8 cellular contexts compared by ENCODE assay signal in genomic region chr6:27188885-27189418, GRCh38. TPM values are rescaled to one million over a fixed set of nuclear protein-coding genes. Genes with fewer than 3 reads are reported as not detected.
DNase-seq lines count a peak whose midpoint lies in the region; ATAC-seq, FAIRE-seq and TF ChIP-seq lines count a peak whose summit lies in the region.

No MANE protein-coding gene starts in this region.

- no peaks in the 10 kb centered on the region for H4K20me1 ChIP-seq in keratinocyte (ENCODE audit: control insufficient read depth, extremely low read depth, insufficient read depth, low read length)

- in situ Hi-C loops in ACHN (cut with HindIII; ENCODE audit: low pct_ligation_motif_present, low pct_unique_long_range_greater_than_20kb, low sequenced_read_pairs), result no loop called here

- no peaks in the 10 kb centered on the region for H3K27me3 ChIP-seq in keratinocyte (ENCODE audit: control insufficient read depth, extremely low read depth, insufficient read depth, low read length)

- H3K4me1 ChIP-seq in keratinocyte (ENCODE audit: control insufficient read depth, extremely low read depth, insufficient read depth, low read length), result no peaks in the 10 kb centered on the region

- H3K4me3 ChIP-seq in keratinocyte (ENCODE audit: control insufficient read depth in 2 of 3, extremely low read depth in 1 of 3, insufficient read depth in 2 of 3, low read depth in 1 of 3, low read length in 3 of 3), result peak overlapping the region; percentile 64 to 94 (median 81)

- H3K4me3 Mint-ChIP-seq in T-helper 17 cell (peak overlapping the region; percentile 97), chondrocyte (ENCODE audit: unreplicated experiment) (peak overlapping the region; percentile 78)

- peak overlapping the region; percentile 61 for H3K27ac ChIP-seq in keratinocyte (ENCODE audit: control insufficient read depth, insufficient read depth, low read length)

- DNase-seq in ACHN, result peak; percentile 82
- peak; percentile 22 to 37 for DNase-seq in NCI-H187 (lab: John Stamatoyannopoulos, UW)
- DNase-seq in T-helper 17 cell, result peak in 2 of 3 donors; percentile 11 to 20
- no peak for DNase-seq in chondrocyte (ENCODE audit: low spot score)
- no peak for DNase-seq in keratinocyte (ENCODE audit: low read depth, low spot score)
- DNase-seq in stimulated activated CD4-positive, alpha-beta T cell treated with anti-CD3 and anti-CD28 coated beads, Interleukin-1b, Interleukin-23, amount 100 ng/mL, for 48 hours, result peak; percentile 49

- H3K36me3 ChIP-seq in keratinocyte (ENCODE audit: control insufficient read depth in 2 of 2, extremely low read depth in 1 of 2, insufficient read depth in 2 of 2, low read length in 2 of 2), result no peaks in the 10 kb centered on the region

- TF ChIP-seq CTCF in chondrocyte (IDR thresholded peaks at IDR 0.05) (peak; percentile 94), keratinocyte (optimal IDR thresholded peaks at IDR 0.05 in 1 of 3, IDR thresholded peaks at IDR 0.05 in 1 of 3, conservative IDR thresholded peaks at IDR 0.05 in 1 of 3; ENCODE audit: extremely low read depth in 1 of 3, insufficient read depth in 2 of 3, low read length in 3 of 3) (peak; percentile 57 to 68 (median 59))

- H3K27ac Mint-ChIP-seq in T-helper 17 cell (peak overlapping the region; percentile 74), chondrocyte (ENCODE audit: unreplicated experiment) (peak overlapping the region; percentile 91)

- no peaks in the 10 kb centered on the region for H3K79me2 ChIP-seq in keratinocyte (ENCODE audit: control insufficient read depth, insufficient read depth, low read length)

- FAIRE-seq in keratinocyte (lab: Jason Lieb, UNC), result peak; percentile 56

- peak; percentile 82 for ATAC-seq in GM18498 (IDR thresholded peaks at IDR 0.05; ENCODE audit: unreplicated experiment)
- ATAC-seq in HG02943 (IDR thresholded peaks at IDR 0.05; ENCODE audit: low read depth, unreplicated experiment), result peak; percentile 58
- ATAC-seq in T-helper 17 cell, result peak; percentile 86

- H3K27me3 Mint-ChIP-seq in T-helper 17 cell (peaks cover 8% of the 10 kb centered on the region), chondrocyte (ENCODE audit: low read depth) (no peaks in the 10 kb centered on the region)

- H3K4me1 Mint-ChIP-seq in T-helper 17 cell, result peaks cover 8% of the 10 kb centered on the region
- H3K4me1 Mint-ChIP-seq in chondrocyte (ENCODE audit: low read depth), result peaks cover 7% of the 10 kb centered on the region

- H3K9ac ChIP-seq in keratinocyte (ENCODE audit: control insufficient read depth, extremely low read depth, insufficient read depth, low read length), result peak overlapping the region; percentile 74

- H3K4me2 ChIP-seq in keratinocyte (ENCODE audit: control insufficient read depth, extremely low read depth, insufficient read depth, low read depth, low read length), result peak overlapping the region; percentile 98

- dilution Hi-C loops in keratinocyte (cut with MboI; ENCODE audit: extremely low pct_ligation_motif_present, low sequenced_read_pairs), result no loop called here

- no peaks in the 10 kb centered on the region for H3K9me3 Mint-ChIP-seq in chondrocyte (ENCODE audit: low read depth)

- H3K36me3 Mint-ChIP-seq in T-helper 17 cell (ENCODE audit: low read depth) (no peaks in the 10 kb centered on the region), chondrocyte (ENCODE audit: low read depth) (no peaks in the 10 kb centered on the region)

- peak overlapping the region; percentile 88 for H2AFZ ChIP-seq in keratinocyte (ENCODE audit: control insufficient read depth, low read length)

- no peaks in the 10 kb centered on the region for H3K9me3 ChIP-seq in T-helper 17 cell (ENCODE audit: control insufficient read depth, low read length, poor library complexity, severe bottlenecking)
- H3K9me3 ChIP-seq in keratinocyte (ENCODE audit: control insufficient read depth, low read depth, low read length), result no peaks in the 10 kb centered on the region

- no peaks in the 10 kb centered on the region for H3K9me1 ChIP-seq in keratinocyte (ENCODE audit: control insufficient read depth, extremely low read depth, insufficient read depth, low read length)

RNA-seq across cellular contexts. Expression of gene PRSS16, which starts 58.5 kb away (rescaled TPM):
- total RNA-seq in T-helper 17 cell (1 to 10 TPM in 1 of 2 donors, under 1 TPM in 1; 0.80 to 2.0 TPM), chondrocyte (1.1 to 1.8 TPM (median 1.7 TPM) in 3 replicates)
- polyA plus RNA-seq in keratinocyte, result 7.5 to 8.9 TPM (median 8.7 TPM) in 3 replicates
- polyA plus RNA-seq in keratinocyte (2011; ENCODE audit: low read depth), result 1.1 TPM
- 7.9 and 8.4 TPM in 2 replicates for polyA plus RNA-seq in keratinocyte (2011; cell fraction: cytosol; rRNA removed)
- 9.1 and 9.9 TPM in 2 replicates for polyA plus RNA-seq in keratinocyte (2011; cell fraction: nucleus; rRNA removed)
- 4.3 and 5.6 TPM in 2 replicates for polyA plus RNA-seq in keratinocyte (2012; ENCODE audit: low replicate concordance)
- 4.5 to 9.8 TPM (median 5.2 TPM) in 3 replicates for polyA minus RNA-seq in keratinocyte
- 3.5 TPM for polyA minus RNA-seq in keratinocyte (2011; cell fraction: cytosol; rRNA and poly(A)+ RNA removed)
- 2.3 and 2.4 TPM in 2 replicates for polyA minus RNA-seq in keratinocyte (2011; cell fraction: nucleus; rRNA and poly(A)+ RNA removed)

Comparison
In these comparisons a context has a peak if more than half of its experiments do, and no peak if none do; other contexts are left out.
1. DNase-seq: peak in ACHN (single experiment), NCI-H187 (2 of 2), T-helper 17 cell (2 of 3) and stimulated activated CD4-positive, alpha-beta T cell treated with anti-CD3 and anti-CD28 coated beads, Interleukin-1b, Interleukin-23, amount 100 ng/mL, for 48 hours (single experiment); none in chondrocyte (single experiment) and keratinocyte (single experiment).
2. Peak in every context shown above with its lines, with median percentiles within 50 percentile points of each other: ATAC-seq.